ENCODE assay signal across 20 cellular contexts in the genomic region with DNA sequence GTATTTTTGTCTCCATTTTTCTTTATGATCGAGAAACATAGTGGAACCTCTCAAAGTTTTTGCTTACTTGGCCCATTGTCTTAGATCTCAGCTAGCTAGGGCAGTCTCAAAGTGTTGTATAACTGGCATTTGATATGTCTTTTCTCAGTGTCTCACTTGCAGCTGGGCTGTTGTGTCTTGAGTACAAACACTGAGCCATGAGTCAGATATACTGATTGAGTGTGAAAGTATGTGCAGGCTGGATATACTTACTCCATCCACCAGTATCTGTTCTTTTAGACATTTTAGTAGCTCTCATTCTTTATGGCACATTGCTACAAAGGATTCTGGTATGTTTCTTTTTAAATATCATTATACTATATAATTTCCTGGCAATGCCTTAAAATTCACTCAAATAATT. TPM values are rescaled to one million over a fixed set of nuclear protein-coding genes. Genes with fewer than 3 reads are reported as not detected.
DNase-seq lines count a peak whose midpoint lies in the region; TF ChIP-seq lines count a peak whose summit lies in the region.
"Had no signal": no experiment of that assay in that cellular context is flagged by ENCODE, and none has a peak within 500 bp of the region (broad histone marks: within the 10 kb centered on the region; RNA-seq: fewer than 3 reads in every experiment).

No MANE protein-coding gene starts in this region.

- in situ Hi-C loops in brain microvascular endothelial cell (cut with HindIII; ENCODE audit: low pct_ligation_motif_present, low sequenced_read_pairs): no loop called here

- H3K36me3 ChIP-seq in brain microvascular endothelial cell (replicated peaks): no peaks in the 10 kb centered on the region
- H3K36me3 ChIP-seq in ascending aorta: no peaks in the 10 kb centered on the region
- H3K36me3 ChIP-seq: heart right ventricle, pancreas, spleen had no signal

- H3K4me3 ChIP-seq in brain microvascular endothelial cell (ENCODE audit: low read depth, low read length): no peak overlapping the region
- H3K4me3 ChIP-seq in ascending aorta: no peak overlapping the region
- H3K4me3 ChIP-seq: A549, heart right ventricle, pancreas, spleen had no signal

- H3K27ac ChIP-seq in brain microvascular endothelial cell: no peak overlapping the region
- H3K27ac ChIP-seq in ascending aorta: no peak overlapping the region
- H3K27ac ChIP-seq: A549, heart right ventricle, pancreas, spleen had no signal

- intact Hi-C loops in ascending aorta (cut with DNase I): no loop called here

- TF ChIP-seq CTCF in brain microvascular endothelial cell (IDR thresholded peaks at IDR 0.05; ENCODE audit: low read depth, low read length, missing control alignments): no peak
- TF ChIP-seq CTCF in ascending aorta (IDR thresholded peaks at IDR 0.05): no peak

- DNase-seq in AG08396 (ENCODE audit: low spot score) (peak; percentile 32), HPDE6-E6E7 (ENCODE audit: extremely low spot score) (peak; percentile 3), brain microvascular endothelial cell (peak; percentile 66), inferior parietal cortex (ENCODE audit: extremely low spot score) (peak; percentile 37), putamen (ENCODE audit: low spot score) (no peak), cerebellum (ENCODE audit: low spot score) (no peak), ascending aorta (ENCODE audit: low spot score in 2 of 2) (no peak)
- DNase-seq in activated naive CD4-positive, alpha-beta T cell treated with anti-CD3 and anti-CD28 coated beads, Interleukin-2, amount 50 U/mL, for 16 hours: no peak
- DNase-seq: activated CD4-positive, alpha-beta T cell treated with anti-CD3 and anti-CD28 coated beads for 4 hours; activated CD8-positive, alpha-beta memory T cell treated with anti-CD3 and anti-CD28 coated beads, Interleukin-2, amount 50 U/mL, for 4 hours; activated naive CD4-positive, alpha-beta T cell treated with anti-CD3 and anti-CD28 coated beads, Interleukin-2, amount 10 ng/mL, durations not matched to agents 7 days and 5 days; central memory CD4-positive, alpha-beta T cell; heart right ventricle; left cardiac atrium; NCI-H1417; pancreas; SIG-M5; spleen; stimulated activated naive CD4-positive, alpha-beta T cell treated with Interleukin-2 at 50 U/mL for 16 hours had no signal

- H3K27me3 ChIP-seq in brain microvascular endothelial cell (replicated peaks): no peaks in the 10 kb centered on the region
- no peaks in the 10 kb centered on the region for H3K27me3 ChIP-seq in ascending aorta
- H3K27me3 ChIP-seq: heart right ventricle, pancreas, spleen had no signal

- H3K4me1 ChIP-seq in ascending aorta: no peaks in the 10 kb centered on the region
- H3K4me1 ChIP-seq: A549, heart right ventricle, spleen had no signal

- H3K9me3 ChIP-seq in ascending aorta: no peaks in the 10 kb centered on the region
- H3K9me3 ChIP-seq: A549, pancreas had no signal

RNA-seq across cellular contexts. Expression of a gene that starts 14.3 kb away (rescaled TPM):
- total RNA-seq in cerebellum: 7.3 TPM
- total RNA-seq in ascending aorta: 0.75 TPM

Comparison
In these comparisons a context has a peak if more than half of its experiments do, and no peak if none do; other contexts are left out.
1. DNase-seq: peak in AG08396 (single experiment), HPDE6-E6E7 (single experiment), brain microvascular endothelial cell (single experiment) and inferior parietal cortex (single experiment); none in activated naive CD4-positive, alpha-beta T cell treated with anti-CD3 and anti-CD28 coated beads, Interleukin-2, amount 50 U/mL, for 16 hours (single experiment), putamen (single experiment), cerebellum (single experiment) and ascending aorta (0 of 2).